In genomic region chr13:33536639-33537425, GRCh38 we compare ENCODE assay signal across 11 cellular contexts.
DNase-seq lines count a peak whose midpoint lies in the region; ATAC-seq and TF ChIP-seq lines count a peak whose summit lies in the region.
"Had no signal": no experiment of that assay in that cellular context is flagged by ENCODE, and none has a peak within 500 bp of the region (broad histone marks: within the 10 kb centered on the region; RNA-seq: fewer than 3 reads in every experiment).

No MANE protein-coding gene starts in this region.

- DNase-seq in HFFc6 (peak; percentile 79), astrocyte of the hippocampus (ENCODE audit: low read depth, low spot score) (peak; percentile 15), kidney glomerular epithelial cell (lab: John Stamatoyannopoulos, UW) (peak; percentile 14), AG20443 (ENCODE audit: low spot score) (no peak)
- DNase-seq in activated T-cell treated with anti-CD3 and anti-CD28 coated beads, Interleukin-2, amount 50 U/mL, for 1 hour, result no peak
- DNase-seq: activated gamma-delta T cell treated with Interleukin-2 at 50 U/mL for 16 hours, erythroblast had no signal

- TF ChIP-seq CTCF in HFFc6 (IDR thresholded peaks at IDR 0.05), result no peak

- peak overlapping the region; percentile 88 for H3K27ac Mint-ChIP-seq in HFFc6

- ATAC-seq in GM18870 (IDR thresholded peaks at IDR 0.05; ENCODE audit: unreplicated experiment), result no peak
- ATAC-seq in GM19351 (IDR thresholded peaks at IDR 0.05; ENCODE audit: unreplicated experiment), result no peak
- ATAC-seq: left lobe of liver had no signal

- no peaks in the 10 kb centered on the region for H3K27me3 Mint-ChIP-seq in HFFc6 (ENCODE audit: insufficient read depth)

- no peaks in the 10 kb centered on the region for H3K36me3 ChIP-seq in stomach smooth muscle (ENCODE audit: control insufficient read depth in 2 of 2, insufficient read depth in 2 of 2, low read length in 2 of 2)

- peak overlapping the region; percentile 65 for H3K27ac ChIP-seq in stomach smooth muscle (ENCODE audit: low read length)

- H3K27me3 ChIP-seq in stomach smooth muscle (ENCODE audit: control insufficient read depth in 1 of 2, insufficient read depth in 2 of 2, low read length in 2 of 2), result no peaks in the 10 kb centered on the region

- H3K4me3 ChIP-seq in stomach smooth muscle (ENCODE audit: low read length in 2 of 2), result peak overlapping the region in 1 of 2 donors; percentile 33

- H3K4me3 Mint-ChIP-seq in HFFc6, result peak overlapping the region; percentile 37; the same call in 1 of the 2 replicates

- peak overlapping the region in 1 of 2 donors; percentile 47 for H3K9ac ChIP-seq in stomach smooth muscle (ENCODE audit: low read length in 2 of 2)

- H3K4me1 ChIP-seq in stomach smooth muscle (ENCODE audit: control insufficient read depth, insufficient read depth, low read length), result peaks cover 5% of the 10 kb centered on the region

- H3K9me3 Mint-ChIP-seq in HFFc6, result no peaks in the 10 kb centered on the region

- peaks cover 48% of the 10 kb centered on the region for H3K4me1 Mint-ChIP-seq in HFFc6 (ENCODE audit: low read depth)

- no peaks in the 10 kb centered on the region for H3K9me3 ChIP-seq in stomach smooth muscle (ENCODE audit: control insufficient read depth in 2 of 2, low read length in 2 of 2)

- no peaks in the 10 kb centered on the region for H3K36me3 Mint-ChIP-seq in HFFc6 (ENCODE audit: low read depth)

Comparison
In these comparisons a context has a peak if more than half of its experiments do, and no peak if none do; other contexts are left out.
1. DNase-seq: peak in HFFc6 (single experiment), astrocyte of the hippocampus (single experiment) and kidney glomerular epithelial cell (single experiment); none in AG20443 (single experiment) and activated T-cell treated with anti-CD3 and anti-CD28 coated beads, Interleukin-2, amount 50 U/mL, for 1 hour (single experiment).